ENCODE assay signal across 8 cellular contexts in the genomic region with DNA sequence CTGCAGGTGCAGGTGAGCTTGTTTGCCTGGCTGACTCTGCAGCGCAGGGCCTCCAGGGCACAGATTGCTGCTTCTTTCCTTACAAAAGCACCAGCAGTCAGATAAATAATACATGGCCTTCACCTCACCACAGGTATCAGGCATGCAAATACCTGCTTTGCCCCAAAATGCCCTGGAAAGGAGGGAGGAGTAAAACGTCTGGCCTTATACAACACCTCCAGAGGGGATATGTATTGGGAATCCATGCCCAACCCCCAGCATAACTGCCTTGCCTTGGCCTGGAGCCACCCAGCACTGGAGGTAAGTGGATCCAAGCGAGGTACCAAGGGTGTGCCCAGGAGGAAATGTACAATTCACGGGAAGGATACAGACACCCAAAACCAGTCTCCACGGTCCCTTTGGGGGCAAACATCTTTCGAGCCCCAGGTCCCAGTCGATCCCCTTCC. TPM values are rescaled to one million over a fixed set of nuclear protein-coding genes. Genes with fewer than 3 reads are reported as not detected.
DNase-seq lines count a peak whose midpoint lies in the region; ATAC-seq and TF ChIP-seq lines count a peak whose summit lies in the region.

No MANE protein-coding gene starts in this region.

- H3K4me3 ChIP-seq in GM12875 (ENCODE audit: low read depth, low read length) (peak overlapping the region; percentile 90), body of pancreas (peak overlapping the region; percentile 95 to 99), thoracic aorta (peak overlapping the region; percentile 88)

- H3K27me3 ChIP-seq in body of pancreas (no peaks in the 10 kb centered on the region), thoracic aorta (replicated peaks; ENCODE audit: insufficient read depth) (no peaks in the 10 kb centered on the region)

- H3K4me1 ChIP-seq in body of pancreas (peaks cover 22% of the 10 kb centered on the region), thoracic aorta (ENCODE audit: control insufficient read depth in 1 of 2, low read depth in 2 of 2) (peaks cover 32 to 54% of the 10 kb centered on the region in 2 donors)

- TF ChIP-seq CTCF in GM12875 (IDR thresholded peaks at IDR 0.05; ENCODE audit: borderline replicate concordance, insufficient read depth, low read depth, low read length) = no peak
- no peak for TF ChIP-seq CTCF in body of pancreas (IDR thresholded peaks at IDR 0.05)
- no peak for TF ChIP-seq CTCF in thoracic aorta (IDR thresholded peaks at IDR 0.05)

- ATAC-seq in body of pancreas (peak; percentile 49), left colon (peak; percentile 81), thoracic aorta (ENCODE audit: insufficient number of reproducible peaks, low FRiP score, low read depth) (no peak), HG03025 (IDR thresholded peaks at IDR 0.05; ENCODE audit: low FRiP score, unreplicated experiment) (no peak)

- 3 to 14% methylated on average over 4 to 7 of the region's 7 CpGs for WGBS in body of pancreas, 2 donors

- H3K36me3 ChIP-seq in body of pancreas (replicated peaks in 1 of 2; ENCODE audit: insufficient read depth in 1 of 2, low read depth in 2 of 2) = no peaks in the 10 kb centered on the region
- H3K36me3 ChIP-seq in thoracic aorta = no peaks in the 10 kb centered on the region

- intact Hi-C loops in body of pancreas (cut with DNase I) = no loop called here
- intact Hi-C loops in left colon (cut with DNase I, micrococcal nuclease) = no loop called here

- H3K9me3 ChIP-seq in body of pancreas = no peaks in the 10 kb centered on the region
- H3K9me3 ChIP-seq in thoracic aorta = no peaks in the 10 kb centered on the region

- peak in 1 of 3 donors; percentile 19 for TF ChIP-seq POLR2A in body of pancreas (IDR thresholded peaks at IDR 0.05)

- DNase-seq in NCI-H128 (lab: John Stamatoyannopoulos, UW; ENCODE audit: unreplicated experiment) = peak; percentile 36
- peak; percentile 56 to 81 (median 72) for DNase-seq in body of pancreas
- DNase-seq in left colon = peak; percentile 72 to 76
- no peak for DNase-seq in thoracic aorta (ENCODE audit: low spot score)
- DNase-seq in stimulated activated CD8-positive, alpha-beta memory T cell treated with anti-CD3 and anti-CD28 coated beads, Interleukin-4, amount 100 ng/mL, for 48 hours = no peak
- DNase-seq in effector CD4-positive, alpha-beta T cell = no peak

- H3K27ac ChIP-seq in body of pancreas = peak overlapping the region; percentile 77 to 92 (median 90)
- peak overlapping the region; percentile 93 to 94 for H3K27ac ChIP-seq in thoracic aorta

RNA-seq across cellular contexts. Expression of gene TMEM184B, which starts 0.9 kb away (rescaled TPM):
- total RNA-seq in body of pancreas (10 to 100 TPM; 28.7 to 31.4 TPM), left colon (10 to 100 TPM; 41.9 to 48.0 TPM), thoracic aorta (100 to 1,000 TPM; 134 to 254 TPM)

RNA-seq across cellular contexts. Expression of gene CSNK1E, which starts 45.3 kb away (rescaled TPM):
- total RNA-seq in body of pancreas (100 to 1,000 TPM in 1 of 2 donors, 10 to 100 TPM in 1; 63.3 to 172 TPM), left colon (10 to 100 TPM; 76.5 to 90.4 TPM), thoracic aorta (100 to 1,000 TPM in 1 of 2 donors, 10 to 100 TPM in 1; 98.1 to 140 TPM)

Comparison
In these comparisons a context has a peak if more than half of its experiments do, and no peak if none do; other contexts are left out.
1. DNase-seq: peak in NCI-H128 (single experiment), body of pancreas (4 of 4) and left colon (2 of 2); none in thoracic aorta (single experiment), stimulated activated CD8-positive, alpha-beta memory T cell treated with anti-CD3 and anti-CD28 coated beads, Interleukin-4, amount 100 ng/mL, for 48 hours (single experiment) and effector CD4-positive, alpha-beta T cell (single experiment).
2. ATAC-seq: peak in body of pancreas (single experiment) and left colon (single experiment); none in thoracic aorta (single experiment) and HG03025 (single experiment).
3. Peak in every context shown above with its lines, with median percentiles within 50 percentile points of each other: H3K4me3 ChIP-seq.